In the genomic region with DNA sequence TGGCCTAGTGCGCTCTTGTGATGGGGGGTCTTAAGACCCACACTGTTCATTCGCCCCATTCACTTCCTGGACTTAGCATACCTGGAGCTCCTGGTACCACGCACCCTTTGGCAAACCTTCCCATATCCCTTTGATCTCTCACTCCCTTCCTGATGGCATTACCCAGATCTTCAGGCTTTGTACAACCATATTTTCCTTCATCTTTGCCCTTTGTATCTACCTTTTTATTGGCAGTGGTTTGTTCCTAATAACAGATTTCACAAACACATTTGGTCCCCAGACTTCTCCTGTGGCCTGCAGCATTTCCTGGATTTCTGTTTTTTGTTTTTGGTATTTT, we compare ENCODE assay signal across 1 cellular context.
TF ChIP-seq lines count a peak whose summit lies in the region.

No MANE protein-coding gene starts in this region.

TF ChIP-seq in GM23338, 12 proteins besides CTCF, POLR2A, EP300 and RAD21:
- TF ChIP-seq JUNB (IDR thresholded peaks at IDR 0.05; ENCODE audit: unreplicated experiment) (no peak), POLR2AphosphoS5 (IDR thresholded peaks at IDR 0.05; ENCODE audit: low read depth) (no peak), ZNF114 (CRISPR knock-in tag; IDR thresholded peaks at IDR 0.05) (no peak), EZH2 (IDR thresholded peaks at IDR 0.05; ENCODE audit: low read depth, unreplicated experiment) (no peak), STAT1 (IDR thresholded peaks at IDR 0.05; ENCODE audit: unreplicated experiment) (no peak), EZH2phosphoT487 (IDR thresholded peaks at IDR 0.05; ENCODE audit: unreplicated experiment) (no peak), NANOG (IDR thresholded peaks at IDR 0.05; ENCODE audit: borderline replicate concordance) (no peak), CREB1 (CRISPR knock-in tag; IDR thresholded peaks at IDR 0.05; ENCODE audit: low read depth) (no peak), ZNF331 (CRISPR knock-in tag; IDR thresholded peaks at IDR 0.05; ENCODE audit: low read depth) (no peak)
- TF ChIP-seq, protein P1, sequence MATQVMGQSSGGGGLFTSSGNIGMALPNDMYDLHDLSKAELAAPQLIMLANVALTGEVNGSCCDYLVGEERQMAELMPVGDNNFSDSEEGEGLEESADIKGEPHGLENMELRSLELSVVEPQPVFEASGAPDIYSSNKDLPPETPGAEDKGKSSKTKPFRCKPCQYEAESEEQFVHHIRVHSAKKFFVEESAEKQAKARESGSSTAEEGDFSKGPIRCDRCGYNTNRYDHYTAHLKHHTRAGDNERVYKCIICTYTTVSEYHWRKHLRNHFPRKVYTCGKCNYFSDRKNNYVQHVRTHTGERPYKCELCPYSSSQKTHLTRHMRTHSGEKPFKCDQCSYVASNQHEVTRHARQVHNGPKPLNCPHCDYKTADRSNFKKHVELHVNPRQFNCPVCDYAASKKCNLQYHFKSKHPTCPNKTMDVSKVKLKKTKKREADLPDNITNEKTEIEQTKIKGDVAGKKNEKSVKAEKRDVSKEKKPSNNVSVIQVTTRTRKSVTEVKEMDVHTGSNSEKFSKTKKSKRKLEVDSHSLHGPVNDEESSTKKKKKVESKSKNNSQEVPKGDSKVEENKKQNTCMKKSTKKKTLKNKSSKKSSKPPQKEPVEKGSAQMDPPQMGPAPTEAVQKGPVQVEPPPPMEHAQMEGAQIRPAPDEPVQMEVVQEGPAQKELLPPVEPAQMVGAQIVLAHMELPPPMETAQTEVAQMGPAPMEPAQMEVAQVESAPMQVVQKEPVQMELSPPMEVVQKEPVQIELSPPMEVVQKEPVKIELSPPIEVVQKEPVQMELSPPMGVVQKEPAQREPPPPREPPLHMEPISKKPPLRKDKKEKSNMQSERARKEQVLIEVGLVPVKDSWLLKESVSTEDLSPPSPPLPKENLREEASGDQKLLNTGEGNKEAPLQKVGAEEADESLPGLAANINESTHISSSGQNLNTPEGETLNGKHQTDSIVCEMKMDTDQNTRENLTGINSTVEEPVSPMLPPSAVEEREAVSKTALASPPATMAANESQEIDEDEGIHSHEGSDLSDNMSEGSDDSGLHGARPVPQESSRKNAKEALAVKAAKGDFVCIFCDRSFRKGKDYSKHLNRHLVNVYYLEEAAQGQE (IDR thresholded peaks at IDR 0.05; ENCODE audit: unreplicated experiment): no peak
- TF ChIP-seq, protein P2, sequence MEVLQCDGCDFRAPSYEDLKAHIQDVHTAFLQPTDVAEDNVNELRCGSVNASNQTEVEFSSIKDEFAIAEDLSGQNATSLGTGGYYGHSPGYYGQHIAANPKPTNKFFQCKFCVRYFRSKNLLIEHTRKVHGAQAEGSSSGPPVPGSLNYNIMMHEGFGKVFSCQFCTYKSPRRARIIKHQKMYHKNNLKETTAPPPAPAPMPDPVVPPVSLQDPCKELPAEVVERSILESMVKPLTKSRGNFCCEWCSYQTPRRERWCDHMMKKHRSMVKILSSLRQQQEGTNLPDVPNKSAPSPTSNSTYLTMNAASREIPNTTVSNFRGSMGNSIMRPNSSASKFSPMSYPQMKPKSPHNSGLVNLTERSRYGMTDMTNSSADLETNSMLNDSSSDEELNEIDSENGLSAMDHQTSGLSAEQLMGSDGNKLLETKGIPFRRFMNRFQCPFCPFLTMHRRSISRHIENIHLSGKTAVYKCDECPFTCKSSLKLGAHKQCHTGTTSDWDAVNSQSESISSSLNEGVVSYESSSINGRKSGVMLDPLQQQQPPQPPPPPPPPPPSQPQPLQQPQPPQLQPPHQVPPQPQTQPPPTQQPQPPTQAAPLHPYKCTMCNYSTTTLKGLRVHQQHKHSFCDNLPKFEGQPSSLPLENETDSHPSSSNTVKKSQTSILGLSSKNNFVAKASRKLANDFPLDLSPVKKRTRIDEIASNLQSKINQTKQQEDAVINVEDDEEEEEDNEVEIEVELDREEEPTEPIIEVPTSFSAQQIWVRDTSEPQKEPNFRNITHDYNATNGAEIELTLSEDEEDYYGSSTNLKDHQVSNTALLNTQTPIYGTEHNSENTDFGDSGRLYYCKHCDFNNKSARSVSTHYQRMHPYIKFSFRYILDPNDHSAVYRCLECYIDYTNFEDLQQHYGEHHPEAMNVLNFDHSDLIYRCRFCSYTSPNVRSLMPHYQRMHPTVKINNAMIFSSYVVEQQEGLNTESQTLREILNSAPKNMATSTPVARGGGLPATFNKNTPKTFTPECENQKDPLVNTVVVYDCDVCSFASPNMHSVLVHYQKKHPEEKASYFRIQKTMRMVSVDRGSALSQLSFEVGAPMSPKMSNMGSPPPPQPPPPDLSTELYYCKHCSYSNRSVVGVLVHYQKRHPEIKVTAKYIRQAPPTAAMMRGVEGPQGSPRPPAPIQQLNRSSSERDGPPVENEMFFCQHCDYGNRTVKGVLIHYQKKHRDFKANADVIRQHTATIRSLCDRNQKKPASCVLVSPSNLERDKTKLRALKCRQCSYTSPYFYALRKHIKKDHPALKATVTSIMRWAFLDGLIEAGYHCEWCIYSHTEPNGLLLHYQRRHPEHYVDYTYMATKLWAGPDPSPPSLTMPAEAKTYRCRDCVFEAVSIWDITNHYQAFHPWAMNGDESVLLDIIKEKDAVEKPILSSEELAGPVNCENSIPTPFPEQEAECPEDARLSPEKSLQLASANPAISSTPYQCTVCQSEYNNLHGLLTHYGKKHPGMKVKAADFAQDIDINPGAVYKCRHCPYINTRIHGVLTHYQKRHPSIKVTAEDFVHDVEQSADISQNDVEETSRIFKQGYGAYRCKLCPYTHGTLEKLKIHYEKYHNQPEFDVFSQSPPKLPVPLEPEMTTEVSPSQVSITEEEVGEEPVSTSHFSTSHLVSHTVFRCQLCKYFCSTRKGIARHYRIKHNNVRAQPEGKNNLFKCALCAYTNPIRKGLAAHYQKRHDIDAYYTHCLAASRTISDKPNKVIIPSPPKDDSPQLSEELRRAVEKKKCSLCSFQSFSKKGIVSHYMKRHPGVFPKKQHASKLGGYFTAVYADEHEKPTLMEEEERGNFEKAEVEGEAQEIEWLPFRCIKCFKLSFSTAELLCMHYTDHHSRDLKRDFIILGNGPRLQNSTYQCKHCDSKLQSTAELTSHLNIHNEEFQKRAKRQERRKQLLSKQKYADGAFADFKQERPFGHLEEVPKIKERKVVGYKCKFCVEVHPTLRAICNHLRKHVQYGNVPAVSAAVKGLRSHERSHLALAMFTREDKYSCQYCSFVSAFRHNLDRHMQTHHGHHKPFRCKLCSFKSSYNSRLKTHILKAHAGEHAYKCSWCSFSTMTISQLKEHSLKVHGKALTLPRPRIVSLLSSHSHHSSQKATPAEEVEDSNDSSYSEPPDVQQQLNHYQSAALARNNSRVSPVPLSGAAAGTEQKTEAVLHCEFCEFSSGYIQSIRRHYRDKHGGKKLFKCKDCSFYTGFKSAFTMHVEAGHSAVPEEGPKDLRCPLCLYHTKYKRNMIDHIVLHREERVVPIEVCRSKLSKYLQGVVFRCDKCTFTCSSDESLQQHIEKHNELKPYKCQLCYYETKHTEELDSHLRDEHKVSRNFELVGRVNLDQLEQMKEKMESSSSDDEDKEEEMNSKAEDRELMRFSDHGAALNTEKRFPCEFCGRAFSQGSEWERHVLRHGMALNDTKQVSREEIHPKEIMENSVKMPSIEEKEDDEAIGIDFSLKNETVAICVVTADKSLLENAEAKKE (CRISPR knock-in tag; IDR thresholded peaks at IDR 0.05): no peak
- TF ChIP-seq, protein P3, sequence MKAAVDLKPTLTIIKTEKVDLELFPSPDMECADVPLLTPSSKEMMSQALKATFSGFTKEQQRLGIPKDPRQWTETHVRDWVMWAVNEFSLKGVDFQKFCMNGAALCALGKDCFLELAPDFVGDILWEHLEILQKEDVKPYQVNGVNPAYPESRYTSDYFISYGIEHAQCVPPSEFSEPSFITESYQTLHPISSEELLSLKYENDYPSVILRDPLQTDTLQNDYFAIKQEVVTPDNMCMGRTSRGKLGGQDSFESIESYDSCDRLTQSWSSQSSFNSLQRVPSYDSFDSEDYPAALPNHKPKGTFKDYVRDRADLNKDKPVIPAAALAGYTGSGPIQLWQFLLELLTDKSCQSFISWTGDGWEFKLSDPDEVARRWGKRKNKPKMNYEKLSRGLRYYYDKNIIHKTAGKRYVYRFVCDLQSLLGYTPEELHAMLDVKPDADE (IDR thresholded peaks at IDR 0.05): no peak
